ENCODE assay signal across 9 cellular contexts in the genomic region with DNA sequence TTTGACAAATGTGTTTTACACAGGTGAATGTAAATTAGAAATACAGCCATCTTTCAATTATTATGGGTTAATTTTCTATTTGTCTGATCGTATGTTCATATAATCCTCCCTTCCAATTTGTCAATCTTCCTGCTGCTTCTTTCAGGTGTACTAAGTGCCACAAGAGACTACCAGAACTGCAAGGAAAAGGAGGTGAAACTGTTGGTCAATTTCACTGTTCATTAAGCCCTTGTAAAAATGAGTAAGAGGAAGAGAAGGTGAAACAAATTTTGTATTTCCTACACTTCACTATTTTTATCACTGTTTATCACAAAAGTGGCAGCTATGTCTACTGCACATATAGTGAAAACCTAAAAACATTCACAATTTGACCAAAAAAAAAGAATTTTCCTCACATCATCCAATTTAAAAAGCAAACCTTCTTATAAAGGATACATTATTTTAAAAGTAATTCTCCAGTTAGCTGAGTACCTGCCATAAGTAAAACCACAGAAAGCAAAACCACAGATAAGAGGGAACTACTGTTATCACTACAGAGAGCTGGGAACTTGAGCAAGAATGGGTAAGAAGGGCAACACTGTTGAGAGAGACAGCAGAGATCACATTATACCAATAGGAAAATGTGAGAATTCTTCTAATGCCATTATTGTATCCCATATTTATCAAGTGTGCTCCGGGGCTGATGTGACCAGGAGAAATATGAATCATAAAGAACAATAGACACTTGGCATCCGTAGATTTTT.
DNase-seq lines count a peak whose midpoint lies in the region; ATAC-seq, FAIRE-seq and TF ChIP-seq lines count a peak whose summit lies in the region.
"Had no signal": no experiment of that assay in that cellular context is flagged by ENCODE, and none has a peak within 500 bp of the region (broad histone marks: within the 10 kb centered on the region; RNA-seq: fewer than 3 reads in every experiment).

No MANE protein-coding gene starts in this region.

- no peak overlapping the region for H3K27ac ChIP-seq in astrocyte (ENCODE audit: low read depth, low read length)
- H3K27ac ChIP-seq in trophoblast cell (ENCODE audit: low read depth, low read length): no peak overlapping the region

- H3K9me3 ChIP-seq in astrocyte (ENCODE audit: insufficient read depth, low read depth, low read length): no peaks in the 10 kb centered on the region
- H3K9me3 ChIP-seq in trophoblast cell (ENCODE audit: insufficient read depth, low read depth, low read length): no peaks in the 10 kb centered on the region

- H4K20me1 ChIP-seq in astrocyte (ENCODE audit: insufficient read depth, low read length): no peaks in the 10 kb centered on the region

- H2BK5ac ChIP-seq in trophoblast cell (ENCODE audit: low read depth, low read length, poor library complexity): no peak overlapping the region

- H3K4me3 ChIP-seq in astrocyte (ENCODE audit: insufficient read depth, low read depth, low read length): no peak overlapping the region
- no peak overlapping the region for H3K4me3 ChIP-seq in H7 (ENCODE audit: insufficient read depth, low read depth, low read length)
- H3K4me3 ChIP-seq in trophoblast cell (ENCODE audit: low read depth, low read length): no peak overlapping the region

- peak; percentile 73 for DNase-seq in astrocyte (ENCODE audit: low read depth)
- no peak for DNase-seq in NCI-H1092 (lab: John Stamatoyannopoulos, UW)
- DNase-seq in H7: no peak
- DNase-seq in trophoblast cell: no peak
- no peak for DNase-seq in nephron progenitor cell

- no peak overlapping the region for H3K14ac ChIP-seq in trophoblast cell (ENCODE audit: low read length)

- H4K91ac ChIP-seq in trophoblast cell (ENCODE audit: low read depth, low read length): no peak overlapping the region

- ATAC-seq in GM18502 (IDR thresholded peaks at IDR 0.05; ENCODE audit: poor library complexity, unreplicated experiment) (peak; percentile 100), GM21528 (IDR thresholded peaks at IDR 0.05; ENCODE audit: low FRiP score, unreplicated experiment) (peak; percentile 97), HG03558 (IDR thresholded peaks at IDR 0.05; ENCODE audit: extremely low read depth, unreplicated experiment) (peak; percentile 98)

- no peak overlapping the region for H2AK5ac ChIP-seq in trophoblast cell (ENCODE audit: low read length)

- FAIRE-seq in astrocyte (lab: Jason Lieb, UNC): no peak

- H3K4me1 Mint-ChIP-seq in astrocyte (ENCODE audit: low read depth, unreplicated experiment) (peaks cover 6% of the 10 kb centered on the region), nephron progenitor cell (no peaks in the 10 kb centered on the region)
- H3K4me1 Mint-ChIP-seq: central memory CD8-positive, alpha-beta T cell had no signal

- no peak overlapping the region for H3K4me3 Mint-ChIP-seq in astrocyte (ENCODE audit: unreplicated experiment)
- no peak overlapping the region for H3K4me3 Mint-ChIP-seq in nephron progenitor cell
- H3K4me3 Mint-ChIP-seq: central memory CD8-positive, alpha-beta T cell had no signal

- H3K79me2 ChIP-seq in astrocyte (ENCODE audit: insufficient read depth, low read length): no peaks in the 10 kb centered on the region
- H3K79me2 ChIP-seq in trophoblast cell (ENCODE audit: control insufficient read depth, insufficient read depth, low read length, poor library complexity): no peaks in the 10 kb centered on the region

- H3K18ac ChIP-seq in trophoblast cell (ENCODE audit: low read length): no peak overlapping the region

- H3K23ac ChIP-seq in trophoblast cell (ENCODE audit: low read length): no peak overlapping the region

- no peak overlapping the region for H4K8ac ChIP-seq in trophoblast cell (ENCODE audit: low read depth, low read length)

- H2BK12ac ChIP-seq in trophoblast cell (ENCODE audit: low read length): no peak overlapping the region

- H3K79me1 ChIP-seq in trophoblast cell (ENCODE audit: low read length): no peaks in the 10 kb centered on the region

- H3K4me2 ChIP-seq in astrocyte (ENCODE audit: low read length) (no peak overlapping the region), trophoblast cell (ENCODE audit: low read length) (no peak overlapping the region)

- H3K27me3 Mint-ChIP-seq in astrocyte (ENCODE audit: low read depth, unreplicated experiment): no peaks in the 10 kb centered on the region
- H3K27me3 Mint-ChIP-seq in nephron progenitor cell (ENCODE audit: low read depth, poor library complexity): no peaks in the 10 kb centered on the region
- H3K27me3 Mint-ChIP-seq: central memory CD8-positive, alpha-beta T cell had no signal

- H3K9me3 Mint-ChIP-seq in astrocyte (ENCODE audit: unreplicated experiment) (no peaks in the 10 kb centered on the region), nephron progenitor cell (no peaks in the 10 kb centered on the region)
- H3K9me3 Mint-ChIP-seq: central memory CD8-positive, alpha-beta T cell had no signal

- H3K4me1 ChIP-seq in astrocyte (ENCODE audit: insufficient read depth, low read length): no peaks in the 10 kb centered on the region
- H3K4me1 ChIP-seq in trophoblast cell (ENCODE audit: control insufficient read depth in 1 of 2, insufficient read depth in 2 of 2, low read length in 2 of 2): no peaks in the 10 kb centered on the region

- H3K36me3 ChIP-seq in astrocyte (ENCODE audit: insufficient read depth, low read length) (no peaks in the 10 kb centered on the region), H7 (replicated peaks; ENCODE audit: control insufficient read depth, insufficient read depth, low read length) (no peaks in the 10 kb centered on the region), trophoblast cell (ENCODE audit: control insufficient read depth in 1 of 2, insufficient read depth in 2 of 2, low read length in 2 of 2) (no peaks in the 10 kb centered on the region)

- H3K27me3 ChIP-seq in astrocyte (ENCODE audit: insufficient read depth, low read length) (no peaks in the 10 kb centered on the region), H7 (ENCODE audit: control insufficient read depth, insufficient read depth, low read length) (no peaks in the 10 kb centered on the region), trophoblast cell (ENCODE audit: insufficient read depth, low read length) (no peaks in the 10 kb centered on the region)

- H3K27ac Mint-ChIP-seq in astrocyte (ENCODE audit: unreplicated experiment): no peak overlapping the region
- H3K27ac Mint-ChIP-seq in nephron progenitor cell: no peak overlapping the region

- no peak for TF ChIP-seq CTCF in astrocyte (IDR thresholded peaks at IDR 0.05; ENCODE audit: insufficient read depth, low read depth, low read length)
- no peak for TF ChIP-seq CTCF in nephron progenitor cell (IDR thresholded peaks at IDR 0.05)

- H2AFZ ChIP-seq in astrocyte (ENCODE audit: low read depth, low read length): no peak overlapping the region
- H2AFZ ChIP-seq in trophoblast cell (ENCODE audit: insufficient read depth, low read length, poor library complexity): no peak overlapping the region

- H3K9ac ChIP-seq in astrocyte (ENCODE audit: low read length) (no peak overlapping the region), trophoblast cell (ENCODE audit: low read length) (no peak overlapping the region)

- WGBS in trophoblast cell (ENCODE audit: extremely low coverage, insufficient coverage, insufficient read length): no CpG with 5 or more reads among the region's 3 CpGs

- no peak overlapping the region for H4K12ac ChIP-seq in trophoblast cell (ENCODE audit: low read depth, low read length)

- no peak overlapping the region for H3K4ac ChIP-seq in trophoblast cell (ENCODE audit: low read depth, low read length)

- H2BK120ac ChIP-seq in trophoblast cell (ENCODE audit: insufficient read depth, low read length, poor library complexity): no peak overlapping the region

- H3K36me3 Mint-ChIP-seq in astrocyte (ENCODE audit: low read depth, unreplicated experiment) (no peaks in the 10 kb centered on the region), nephron progenitor cell (ENCODE audit: low read depth) (no peaks in the 10 kb centered on the region)
